26 cellular contexts compared by ENCODE assay signal in genomic region chr18:52156166-52156565, GRCh38.
DNase-seq lines count a peak whose midpoint lies in the region; ATAC-seq, FAIRE-seq and TF ChIP-seq lines count a peak whose summit lies in the region.
"Had no signal": no experiment of that assay in that cellular context is flagged by ENCODE, and none has a peak within 500 bp of the region (broad histone marks: within the 10 kb centered on the region; RNA-seq: fewer than 3 reads in every experiment).

No MANE protein-coding gene starts in this region.

- no peaks in the 10 kb centered on the region for H3K36me3 ChIP-seq in PC-3 (ENCODE audit: low read depth, low read length)
- H3K36me3 ChIP-seq in bronchial epithelial cell (ENCODE audit: control insufficient read depth, insufficient read depth, low read length), result no peaks in the 10 kb centered on the region
- H3K36me3 ChIP-seq in osteoblast (ENCODE audit: insufficient read depth, low read length), result no peaks in the 10 kb centered on the region
- H3K36me3 ChIP-seq: BE2C; BLaER1 treated with 17β-estradiol and CSF1 and Interleukin-3, amounts not matched to agents 10 nM and 100 nM; HAP-1 had no signal

- POLR2A ChIA-PET in PC-3 (lab: Charles Lee; ENCODE audit: unreplicated experiment), result no interaction called here

- no peak overlapping the region for H3K4me3 Mint-ChIP-seq in activated naive CD4-positive, alpha-beta T cell treated with anti-CD3 and anti-CD28 coated beads for 36 hours
- H3K4me3 Mint-ChIP-seq: CD14-positive monocyte; CD4-positive, alpha-beta T cell; CD8-positive, alpha-beta memory T cell; HFFc6 had no signal

- no peaks in the 10 kb centered on the region for H3K36me3 Mint-ChIP-seq in activated naive CD4-positive, alpha-beta T cell treated with anti-CD3 and anti-CD28 coated beads for 36 hours (ENCODE audit: low read depth)
- H3K36me3 Mint-ChIP-seq: CD14-positive monocyte; CD8-positive, alpha-beta memory T cell had no signal

- H3F3A ChIP-seq in PC-3 (ENCODE audit: low read length, unreplicated experiment), result no peaks in the 10 kb centered on the region

- DNase-seq in HT-29 (ENCODE audit: low spot score) (peak; percentile 1), PC-3 (peak; percentile 26), bronchial epithelial cell (ENCODE audit: low read depth) (peak; percentile 52), osteoblast (ENCODE audit: insufficient read length, low spot score, missing footprints) (peak; percentile 37), coronary artery (ENCODE audit: low spot score) (no peak)
- DNase-seq in activated naive CD4-positive, alpha-beta T cell treated with anti-CD3 and anti-CD28 coated beads for 36 hours, result no peak
- no peak for DNase-seq in stimulated activated CD4-positive, alpha-beta T cell treated with anti-CD3 and anti-CD28 coated beads, Interleukin-12 subunit alpha, Interleukin-12 subunit beta, amount 100 ng/mL, for 4 hours
- DNase-seq: 8988T; ACHN; AML-193; BE2C; CD4-positive, alpha-beta T cell; CD8-positive, alpha-beta memory T cell; DMS 273 treated with DMSO at 0.1 percent for 48 hours; DMS79; EL; GDM1; GOT3; HFFc6 had no signal

- H3K4me1 ChIP-seq in PC-3 (ENCODE audit: insufficient read depth, low read length) (peaks cover 8% of the 10 kb centered on the region; the same call in 1 of the 2 replicates), osteoblast (ENCODE audit: insufficient read depth, low read length) (no peaks in the 10 kb centered on the region)
- H3K4me1 ChIP-seq: A549, BE2C, HAP-1 had no signal

- H3K9me3 Mint-ChIP-seq in activated naive CD4-positive, alpha-beta T cell treated with anti-CD3 and anti-CD28 coated beads for 36 hours, result peaks cover 2% of the 10 kb centered on the region
- H3K9me3 Mint-ChIP-seq: CD4-positive, alpha-beta T cell had no signal

- no TSS peak for BruUV-seq in PC-3 (replicated peaks; lab: Mats Ljungman, UMichigan)

- H3K4me2 ChIP-seq in PC-3 (ENCODE audit: low read length), result peak overlapping the region; percentile 5; the same call in 1 of the 2 replicates
- H3K4me2 ChIP-seq in osteoblast (ENCODE audit: insufficient read depth, low read length), result no peak overlapping the region
- H3K4me2 ChIP-seq: A549; BLaER1 treated with 17β-estradiol and CSF1 and Interleukin-3, amounts not matched to agents 10 nM and 100 nM had no signal

- H3K4me3 ChIP-seq in PC-3 (ENCODE audit: low read length) (no peak overlapping the region), bronchial epithelial cell (ENCODE audit: low read depth, low read length) (no peak overlapping the region), osteoblast (ENCODE audit: insufficient read depth, low read length) (no peak overlapping the region), coronary artery (no peak overlapping the region)
- H3K4me3 ChIP-seq: A549; BLaER1 treated with 17β-estradiol and CSF1 and Interleukin-3, amounts not matched to agents 10 nM and 100 nM; GM12878; HAP-1 had no signal

- H3K79me2 ChIP-seq in PC-3 (ENCODE audit: low read length) (no peaks in the 10 kb centered on the region), osteoblast (ENCODE audit: insufficient read depth, low read length) (no peaks in the 10 kb centered on the region)

- no peak overlapping the region for H3K27ac Mint-ChIP-seq in activated naive CD4-positive, alpha-beta T cell treated with anti-CD3 and anti-CD28 coated beads for 36 hours
- H3K27ac Mint-ChIP-seq: CD14-positive monocyte; CD4-positive, alpha-beta T cell; CD8-positive, alpha-beta memory T cell; HFFc6 had no signal

- H3K9ac ChIP-seq in PC-3 (ENCODE audit: low read length), result no peak overlapping the region
- H3K9ac ChIP-seq: BLaER1 treated with 17β-estradiol and CSF1 and Interleukin-3, amounts not matched to agents 10 nM and 100 nM had no signal

- TF ChIP-seq CTCF in PC-3 (conservative IDR thresholded peaks at IDR 0.05; ENCODE audit: low read depth, low read length), result no peak
- no peak for TF ChIP-seq CTCF in bronchial epithelial cell (IDR thresholded peaks at IDR 0.05; ENCODE audit: insufficient read depth, low read length, severe bottlenecking)
- TF ChIP-seq CTCF in osteoblast (IDR thresholded peaks at IDR 0.05; ENCODE audit: extremely low read depth, low read depth, low read length), result no peak
- TF ChIP-seq CTCF in coronary artery (IDR thresholded peaks at IDR 0.05), result no peak

- H3K27me3 Mint-ChIP-seq in activated naive CD4-positive, alpha-beta T cell treated with anti-CD3 and anti-CD28 coated beads for 36 hours (ENCODE audit: low read depth), result no peaks in the 10 kb centered on the region
- H3K27me3 Mint-ChIP-seq: CD4-positive, alpha-beta T cell; CD8-positive, alpha-beta memory T cell had no signal

- CTCF ChIA-PET in PC-3 (lab: Charles Lee), result no interaction called here
- CTCF ChIA-PET in activated naive CD4-positive, alpha-beta T cell treated with anti-CD3 and anti-CD28 coated beads for 36 hours (lab: Charles Lee), result no interaction called here

- no peaks in the 10 kb centered on the region for H3K9me2 ChIP-seq in PC-3 (replicated peaks; ENCODE audit: low read length)

- H2AFZ ChIP-seq in PC-3 (ENCODE audit: low read length), result no peak overlapping the region
- H2AFZ ChIP-seq in osteoblast (ENCODE audit: low read length), result no peak overlapping the region

- no peaks in the 10 kb centered on the region for H3K4me1 Mint-ChIP-seq in activated naive CD4-positive, alpha-beta T cell treated with anti-CD3 and anti-CD28 coated beads for 36 hours (ENCODE audit: low read depth)
- H3K4me1 Mint-ChIP-seq: CD14-positive monocyte; CD8-positive, alpha-beta memory T cell had no signal

- H3K27ac ChIP-seq in PC-3 (ENCODE audit: low read length) (no peak overlapping the region), osteoblast (ENCODE audit: low read depth, low read length) (no peak overlapping the region), coronary artery (no peak overlapping the region)
- H3K27ac ChIP-seq: A549; BLaER1 treated with 17β-estradiol and CSF1 and Interleukin-3, amounts not matched to agents 10 nM and 100 nM had no signal

- H4K20me1 ChIP-seq in PC-3 (ENCODE audit: low read length), result no peaks in the 10 kb centered on the region
- no peaks in the 10 kb centered on the region for H4K20me1 ChIP-seq in osteoblast (ENCODE audit: insufficient read depth, low read length)
- H4K20me1 ChIP-seq: BLaER1 treated with 17β-estradiol and CSF1 and Interleukin-3, amounts not matched to agents 10 nM and 100 nM had no signal

- intact Hi-C loops in PC-3 (cut with micrococcal nuclease), result no loop called here
- intact Hi-C loops in activated naive CD4-positive, alpha-beta T cell treated with anti-CD3 and anti-CD28 coated beads for 36 hours (cut with micrococcal nuclease), result no loop called here

- H3K27me3 ChIP-seq in PC-3 (ENCODE audit: low read length), result no peaks in the 10 kb centered on the region
- no peaks in the 10 kb centered on the region for H3K27me3 ChIP-seq in bronchial epithelial cell (ENCODE audit: control insufficient read depth, insufficient read depth, low read length)
- no peaks in the 10 kb centered on the region for H3K27me3 ChIP-seq in osteoblast (ENCODE audit: insufficient read depth, low read length)
- H3K27me3 ChIP-seq: BE2C; BLaER1 treated with 17β-estradiol and CSF1 and Interleukin-3, amounts not matched to agents 10 nM and 100 nM had no signal

- H3K9me3 ChIP-seq in PC-3 (ENCODE audit: low read length) (no peaks in the 10 kb centered on the region), osteoblast (ENCODE audit: low read depth, low read length) (no peaks in the 10 kb centered on the region)
- H3K9me3 ChIP-seq: A549, BE2C, HAP-1 had no signal

- no peak for FAIRE-seq in bronchial epithelial cell (lab: Jason Lieb, UNC)
- FAIRE-seq: A549, GM12878, GM19239, H54 had no signal

- no peak for ATAC-seq in PC-3
- ATAC-seq: A549, GM12878 had no signal

Comparison
In these comparisons a context has a peak if more than half of its experiments do, and no peak if none do; other contexts are left out.
1. DNase-seq: peak in HT-29 (single experiment), PC-3 (single experiment), bronchial epithelial cell (single experiment) and osteoblast (single experiment); none in activated naive CD4-positive, alpha-beta T cell treated with anti-CD3 and anti-CD28 coated beads for 36 hours (single experiment), coronary artery (single experiment) and stimulated activated CD4-positive, alpha-beta T cell treated with anti-CD3 and anti-CD28 coated beads, Interleukin-12 subunit alpha, Interleukin-12 subunit beta, amount 100 ng/mL, for 4 hours (single experiment).